In the genomic region with DNA sequence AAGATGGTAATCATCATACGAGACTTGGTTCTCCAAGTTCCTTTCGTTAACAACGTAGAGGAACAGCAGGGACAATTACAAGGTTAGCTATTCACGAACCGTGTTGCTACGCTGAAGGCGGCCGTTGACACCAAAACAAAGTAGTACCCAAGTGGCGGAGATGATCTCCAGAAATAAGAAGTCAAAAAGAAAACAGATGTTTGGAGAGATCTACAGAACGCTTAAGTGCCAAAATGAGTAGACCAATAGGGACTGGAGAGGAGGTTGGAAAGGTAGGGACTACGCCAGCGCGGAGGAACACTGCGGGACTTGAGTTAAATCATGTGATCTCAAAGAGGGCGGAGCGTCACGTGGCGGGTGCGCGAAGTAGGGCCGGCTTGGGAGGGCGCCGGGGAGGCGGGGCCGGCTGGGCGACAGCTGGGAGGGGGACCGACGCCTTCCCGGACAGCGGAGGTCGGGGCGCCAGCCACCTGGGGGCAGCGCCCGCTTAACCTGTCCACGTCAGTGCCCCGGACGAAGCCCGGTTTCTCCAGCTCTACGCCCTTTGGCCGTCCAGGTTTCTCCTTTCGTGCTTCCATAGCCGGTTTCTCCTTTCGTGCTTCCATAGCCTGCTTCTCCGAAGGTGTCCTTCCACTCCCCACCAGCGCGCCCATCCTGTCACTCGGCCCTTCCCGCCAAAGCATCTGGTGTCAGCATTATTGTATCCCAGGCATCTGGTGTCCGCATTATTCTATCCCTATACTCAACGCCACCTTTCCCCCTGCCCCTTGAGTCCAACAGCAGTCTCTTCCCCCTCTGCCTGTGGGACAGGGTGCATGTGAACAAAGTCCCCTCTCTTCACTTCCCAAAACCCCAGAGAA, we compare ENCODE assay signal across 8 cellular contexts. TPM values are rescaled to one million over a fixed set of nuclear protein-coding genes. Genes with fewer than 3 reads are reported as not detected.
DNase-seq lines count a peak whose midpoint lies in the region; ATAC-seq and TF ChIP-seq lines count a peak whose summit lies in the region.

No MANE protein-coding gene starts in this region.

- H3K27me3 ChIP-seq in HAP-1 (ENCODE audit: low read depth) (no peaks in the 10 kb centered on the region), thoracic aorta (replicated peaks; ENCODE audit: insufficient read depth) (no peaks in the 10 kb centered on the region)

- H3K9me3 Mint-ChIP-seq in activated naive CD8-positive, alpha-beta T cell (ENCODE audit: low read depth), result no peaks in the 10 kb centered on the region
- no peaks in the 10 kb centered on the region for H3K9me3 Mint-ChIP-seq in osteocyte (ENCODE audit: unreplicated experiment)

- TF ChIP-seq POLR2A in NB4 (IDR thresholded peaks at IDR 0.05; ENCODE audit: extremely low read depth, insufficient read length), result no peak

- H3K9me3 ChIP-seq in HAP-1, result no peaks in the 10 kb centered on the region; the same call in 1 of the 2 replicates
- no peaks in the 10 kb centered on the region for H3K9me3 ChIP-seq in thoracic aorta

- no peaks in the 10 kb centered on the region for H3K27me3 Mint-ChIP-seq in activated naive CD8-positive, alpha-beta T cell
- H3K27me3 Mint-ChIP-seq in osteocyte (ENCODE audit: unreplicated experiment), result no peaks in the 10 kb centered on the region

- no peaks in the 10 kb centered on the region for H3K36me3 Mint-ChIP-seq in activated naive CD8-positive, alpha-beta T cell
- H3K36me3 Mint-ChIP-seq in osteocyte (ENCODE audit: unreplicated experiment), result peaks cover 40% of the 10 kb centered on the region

- in situ Hi-C loops in HAP-1 (cut with MboI; ENCODE audit: low sequenced_read_pairs), result loop anchor here (10.0 to 25.0 kb wide), 2 partner anchors 242 to 919 kb away; a partner anchor contains a TSS

- peaks cover 38% of the 10 kb centered on the region for H3K4me1 Mint-ChIP-seq in activated naive CD8-positive, alpha-beta T cell (ENCODE audit: low read depth)
- H3K4me1 Mint-ChIP-seq in osteocyte (ENCODE audit: unreplicated experiment), result peaks cover 30% of the 10 kb centered on the region

- intact Hi-C loops in head of caudate nucleus (cut with DNase I), result no loop called here

- DNase-seq in ELF-1 (ENCODE audit: low read depth, low spot score) (peak; percentile 98), HAP-1 (ENCODE audit: low spot score in 2 of 2) (peak; percentile 83 to 97), NB4 (ENCODE audit: low read depth) (peak; percentile 90), head of caudate nucleus (peak; percentile 90 to 98 (median 94)), osteocyte (ENCODE audit: extremely low spot score, unreplicated experiment) (peak; percentile 97), thoracic aorta (ENCODE audit: low spot score) (peak; percentile 88)

- H3K4me1 ChIP-seq in HAP-1 (peaks cover 14% of the 10 kb centered on the region), thoracic aorta (ENCODE audit: control insufficient read depth in 1 of 2, low read depth in 2 of 2) (peaks cover 18 to 26% of the 10 kb centered on the region in 2 donors)

- H3K4me3 Mint-ChIP-seq in activated naive CD8-positive, alpha-beta T cell, result peak overlapping the region; percentile 97
- peak overlapping the region; percentile 99 for H3K4me3 Mint-ChIP-seq in osteocyte (ENCODE audit: unreplicated experiment)

- H3K36me3 ChIP-seq in HAP-1 (replicated peaks) (peaks cover 56% of the 10 kb centered on the region), thoracic aorta (peaks cover 28% of the 10 kb centered on the region)

- peak overlapping the region; percentile 95 to 97 for H3K27ac ChIP-seq in thoracic aorta

- peak overlapping the region; percentile 99 for H3K27ac Mint-ChIP-seq in activated naive CD8-positive, alpha-beta T cell
- peak overlapping the region; percentile 99 for H3K27ac Mint-ChIP-seq in osteocyte (ENCODE audit: unreplicated experiment)

- TF ChIP-seq CTCF in NB4 (IDR thresholded peaks at IDR 0.05; ENCODE audit: low read depth, low read length), result no peak
- no peak for TF ChIP-seq CTCF in osteocyte (IDR thresholded peaks at IDR 0.05)
- no peak for TF ChIP-seq CTCF in thoracic aorta (IDR thresholded peaks at IDR 0.05)

- H3K4me3 ChIP-seq in HAP-1 (peak overlapping the region; percentile 71), NB4 (ENCODE audit: low read depth, low read length) (peak overlapping the region; percentile 74), thoracic aorta (peak overlapping the region; percentile 92)

- ATAC-seq in SK-N-SH treated with all-trans-retinoic acid at 6 μM for 48 hours (peak; percentile 36), thoracic aorta (ENCODE audit: insufficient number of reproducible peaks, low FRiP score, low read depth) (peak; percentile 34)

TF ChIP-seq in SK-N-SH treated with all-trans-retinoic acid at 6 μM for 48 hours, 23 proteins besides CTCF, POLR2A, EP300 and RAD21 (continues in another document):
- TF ChIP-seq, protein P1, sequence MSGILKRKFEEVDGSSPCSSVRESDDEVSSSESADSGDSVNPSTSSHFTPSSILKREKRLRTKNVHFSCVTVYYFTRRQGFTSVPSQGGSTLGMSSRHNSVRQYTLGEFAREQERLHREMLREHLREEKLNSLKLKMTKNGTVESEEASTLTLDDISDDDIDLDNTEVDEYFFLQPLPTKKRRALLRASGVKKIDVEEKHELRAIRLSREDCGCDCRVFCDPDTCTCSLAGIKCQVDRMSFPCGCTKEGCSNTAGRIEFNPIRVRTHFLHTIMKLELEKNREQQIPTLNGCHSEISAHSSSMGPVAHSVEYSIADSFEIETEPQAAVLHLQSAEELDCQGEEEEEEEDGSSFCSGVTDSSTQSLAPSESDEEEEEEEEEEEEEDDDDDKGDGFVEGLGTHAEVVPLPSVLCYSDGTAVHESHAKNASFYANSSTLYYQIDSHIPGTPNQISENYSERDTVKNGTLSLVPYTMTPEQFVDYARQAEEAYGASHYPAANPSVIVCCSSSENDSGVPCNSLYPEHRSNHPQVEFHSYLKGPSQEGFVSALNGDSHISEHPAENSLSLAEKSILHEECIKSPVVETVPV (CRISPR knock-in tag; IDR thresholded peaks at IDR 0.05), result no peak
- TF ChIP-seq, protein P2, sequence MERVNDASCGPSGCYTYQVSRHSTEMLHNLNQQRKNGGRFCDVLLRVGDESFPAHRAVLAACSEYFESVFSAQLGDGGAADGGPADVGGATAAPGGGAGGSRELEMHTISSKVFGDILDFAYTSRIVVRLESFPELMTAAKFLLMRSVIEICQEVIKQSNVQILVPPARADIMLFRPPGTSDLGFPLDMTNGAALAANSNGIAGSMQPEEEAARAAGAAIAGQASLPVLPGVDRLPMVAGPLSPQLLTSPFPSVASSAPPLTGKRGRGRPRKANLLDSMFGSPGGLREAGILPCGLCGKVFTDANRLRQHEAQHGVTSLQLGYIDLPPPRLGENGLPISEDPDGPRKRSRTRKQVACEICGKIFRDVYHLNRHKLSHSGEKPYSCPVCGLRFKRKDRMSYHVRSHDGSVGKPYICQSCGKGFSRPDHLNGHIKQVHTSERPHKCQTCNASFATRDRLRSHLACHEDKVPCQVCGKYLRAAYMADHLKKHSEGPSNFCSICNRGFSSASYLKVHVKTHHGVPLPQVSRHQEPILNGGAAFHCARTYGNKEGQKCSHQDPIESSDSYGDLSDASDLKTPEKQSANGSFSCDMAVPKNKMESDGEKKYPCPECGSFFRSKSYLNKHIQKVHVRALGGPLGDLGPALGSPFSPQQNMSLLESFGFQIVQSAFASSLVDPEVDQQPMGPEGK (CRISPR knock-in tag; IDR thresholded peaks at IDR 0.05; ENCODE audit: borderline replicate concordance), result peak; percentile 83
- peak; percentile 10; the same call in 1 of the 2 replicates for TF ChIP-seq TCF4 (CRISPR knock-in tag; IDR thresholded peaks at IDR 0.05; ENCODE audit: borderline replicate concordance)
- TF ChIP-seq GLIS3 (CRISPR knock-in tag; IDR thresholded peaks at IDR 0.05), result 0 out of 2 replicates have a peak, but pooled peaks have one; percentile 28
- TF ChIP-seq PPARA (CRISPR knock-in tag; IDR thresholded peaks at IDR 0.05; ENCODE audit: borderline replicate concordance), result no peak
- TF ChIP-seq, protein P3, sequence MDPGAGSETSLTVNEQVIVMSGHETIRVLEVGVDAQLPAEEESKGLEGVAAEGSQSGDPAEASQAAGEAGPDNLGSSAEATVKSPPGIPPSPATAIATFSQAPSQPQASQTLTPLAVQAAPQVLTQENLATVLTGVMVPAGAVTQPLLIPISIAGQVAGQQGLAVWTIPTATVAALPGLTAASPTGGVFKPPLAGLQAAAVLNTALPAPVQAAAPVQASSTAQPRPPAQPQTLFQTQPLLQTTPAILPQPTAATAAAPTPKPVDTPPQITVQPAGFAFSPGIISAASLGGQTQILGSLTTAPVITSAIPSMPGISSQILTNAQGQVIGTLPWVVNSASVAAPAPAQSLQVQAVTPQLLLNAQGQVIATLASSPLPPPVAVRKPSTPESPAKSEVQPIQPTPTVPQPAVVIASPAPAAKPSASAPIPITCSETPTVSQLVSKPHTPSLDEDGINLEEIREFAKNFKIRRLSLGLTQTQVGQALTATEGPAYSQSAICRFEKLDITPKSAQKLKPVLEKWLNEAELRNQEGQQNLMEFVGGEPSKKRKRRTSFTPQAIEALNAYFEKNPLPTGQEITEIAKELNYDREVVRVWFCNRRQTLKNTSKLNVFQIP (CRISPR knock-in tag; IDR thresholded peaks at IDR 0.05; ENCODE audit: borderline replicate concordance, low read depth), result peak; percentile 81; the same call in 1 of the 2 replicates
- TF ChIP-seq ZNF8 (CRISPR knock-in tag; IDR thresholded peaks at IDR 0.05), result no peak
- TF ChIP-seq ESRRG (CRISPR knock-in tag; IDR thresholded peaks at IDR 0.05), result no peak
- no peak for TF ChIP-seq RARB (CRISPR knock-in tag; IDR thresholded peaks at IDR 0.05)
- no peak for TF ChIP-seq ZFP3 (CRISPR knock-in tag; IDR thresholded peaks at IDR 0.05)

RNA-seq across cellular contexts. Expression of a gene that starts 0.7 kb away (rescaled TPM):
- 642 TPM in 2 replicates for total RNA-seq in osteocyte
- 100 to 1,000 TPM; 187 to 446 TPM for total RNA-seq in thoracic aorta

RNA-seq across cellular contexts. Expression of a gene that starts 3.7 kb away (rescaled TPM):
- total RNA-seq in osteocyte (51.6 and 54.7 TPM in 2 replicates), thoracic aorta (10 to 100 TPM; 25.1 to 44.7 TPM)

RNA-seq across cellular contexts. Expression of a gene that starts 8.6 kb away (rescaled TPM):
- total RNA-seq in osteocyte (145 and 151 TPM in 2 replicates), thoracic aorta (10 to 100 TPM; 51.3 to 51.7 TPM)

RNA-seq across cellular contexts. Expression of a gene that starts 8.6 kb away (rescaled TPM):
- 87.7 and 99.7 TPM in 2 replicates for total RNA-seq in osteocyte
- total RNA-seq in thoracic aorta, result 10 to 100 TPM; 52.8 to 68.5 TPM

RNA-seq across cellular contexts. Expression of a gene that starts 9.1 kb away (rescaled TPM):
- 30.2 and 37.6 TPM in 2 replicates for total RNA-seq in osteocyte
- total RNA-seq in thoracic aorta, result 10 to 100 TPM; 15.8 to 19.0 TPM

Comparison
In these comparisons a context has a peak if more than half of its experiments do, and no peak if none do; other contexts are left out.
1. Peak in every context shown above with its lines: DNase-seq, ATAC-seq, H3K4me3 ChIP-seq and H3K27ac ChIP-seq.